In genomic region chr7:145884716-145885514, GRCh38 we compare ENCODE assay signal across 18 cellular contexts.
DNase-seq lines count a peak whose midpoint lies in the region; ATAC-seq, FAIRE-seq and TF ChIP-seq lines count a peak whose summit lies in the region.
"Had no signal": no experiment of that assay in that cellular context is flagged by ENCODE, and none has a peak within 500 bp of the region (broad histone marks: within the 10 kb centered on the region; RNA-seq: fewer than 3 reads in every experiment).

No MANE protein-coding gene starts in this region.

- in situ Hi-C loops in K562 (cut with MboI) = no loop called here

- H3K4me2 ChIP-seq in K562 (ENCODE audit: insufficient read depth, low read length) = no peak overlapping the region

- ATAC-seq in K562 = peak; percentile 62
- ATAC-seq: gastroesophageal sphincter; left lung; right cardiac atrium; stimulated activated naive CD8-positive, alpha-beta T cell treated with anti-CD3 and anti-CD28 coated beads, Interleukin-15, amount 100 ng/mL, for 72 hours had no signal

- intact Hi-C loops in K562 (cut with micrococcal nuclease) = loop anchor here (10.0 kb wide), 1 partner anchor 210 kb away; no protein-coding TSS in a partner anchor

- no peak for TF ChIP-seq RAD21 in K562 (CRISPR knock-in tag; conservative IDR thresholded peaks at IDR 0.05 in 1 of 2, IDR thresholded peaks at IDR 0.05 in 1 of 2)

- TF ChIP-seq EP300 in K562 (IDR thresholded peaks at IDR 0.05; ENCODE audit: low read length) = no peak

- POLR2A ChIA-PET in K562 (lab: Yijun Ruan, JAX) = interaction anchor here (0.9 kb wide), 1 partner anchor 42 kb away, joined by 3 read pairs; no protein-coding TSS in a partner anchor

- no peak overlapping the region for H3K27ac ChIP-seq in K562 (ENCODE audit: extremely low read depth, low read depth, low read length)
- no peak overlapping the region for H3K27ac ChIP-seq in caudate nucleus (ENCODE audit: low read depth, low read length)
- H3K27ac ChIP-seq in small intestine (ENCODE audit: low read depth in 1 of 2, low read length in 1 of 2) = no peak overlapping the region
- H3K27ac ChIP-seq: gastroesophageal sphincter, left lung had no signal

- no peaks in the 10 kb centered on the region for H3K4me1 ChIP-seq in K562 (replicated peaks in 1 of 2; ENCODE audit: control insufficient read depth in 2 of 2, insufficient read depth in 2 of 2, low read length in 2 of 2)
- no peaks in the 10 kb centered on the region for H3K4me1 ChIP-seq in small intestine (ENCODE audit: control insufficient read depth in 2 of 2, insufficient read depth in 1 of 2, low read depth in 1 of 2, low read length in 1 of 2)
- H3K4me1 ChIP-seq: gastroesophageal sphincter, left lung had no signal

- BruUV-seq in K562 (replicated peaks; lab: Mats Ljungman, UMichigan) = no TSS peak

- FAIRE-seq in K562 (lab: Jason Lieb, UNC) (no peak), small intestine (lab: Jason Lieb, UNC) (no peak)
- FAIRE-seq: GM12891, RCC 7860, TTC549 had no signal

- 39% methylated on average over 5 of the region's 5 CpGs for WGBS in K562 (ENCODE audit: insufficient coverage, low coverage, missing lambda C conversion rate)
- WGBS in small intestine, 3 donors = 70 to 83% (median 81%) methylated on average over 5 of the region's 5 CpGs

- H3K9ac ChIP-seq in K562 (ENCODE audit: insufficient read depth in 1 of 2, low read depth in 2 of 2, low read length in 2 of 2) = no peak overlapping the region

- CTCF ChIA-PET in K562 (lab: Yijun Ruan, JAX; ENCODE audit: low intra/inter-chr PET ratio) = no interaction called here

- H4K20me1 ChIP-seq in K562 (replicated peaks; ENCODE audit: control insufficient read depth, insufficient read depth, low read length) = no peaks in the 10 kb centered on the region

- TF ChIP-seq POLR2A in K562 (conservative IDR thresholded peaks at IDR 0.05) = no peak

- H3K27me3 ChIP-seq in K562 (ENCODE audit: control insufficient read depth in 2 of 2, insufficient read depth in 2 of 2, low read length in 2 of 2) (no peaks in the 10 kb centered on the region), small intestine (ENCODE audit: control insufficient read depth in 2 of 2, insufficient read depth in 2 of 2, low read length in 2 of 2) (no peaks in the 10 kb centered on the region)
- H3K27me3 ChIP-seq: gastroesophageal sphincter, left lung had no signal

- peak; percentile 41 to 46 for DNase-seq in SHP77 (lab: John Stamatoyannopoulos, UW)
- no peak for DNase-seq in SHP77 treated with DMSO at 0.1 percent for 48 hours (lab: John Stamatoyannopoulos, UW)
- DNase-seq in NCI-H2171 (lab: John Stamatoyannopoulos, UW) = peak; percentile 33
- DNase-seq in K562 (ENCODE audit: extremely low read depth in 1 of 4, low spot score in 3 of 4) = peak in 1 of 4 experiments; percentile 37
- no peak for DNase-seq in NCI-H1930 (lab: John Stamatoyannopoulos, UW)
- DNase-seq in caudate nucleus (lab: John Stamatoyannopoulos, UW) = no peak
- no peak for DNase-seq in cerebellum (ENCODE audit: low spot score)
- DNase-seq in small intestine = no peak
- DNase-seq: activated T-cell treated with anti-CD3 and anti-CD28 coated beads for 4 hours; dermis blood vessel endothelial cell; GF-D8; left lung; right cardiac atrium; stimulated activated naive CD8-positive, alpha-beta T cell treated with anti-CD3 and anti-CD28 coated beads, Interleukin-15, amount 100 ng/mL, for 72 hours had no signal

- H3K36me3 ChIP-seq in K562 (ENCODE audit: control insufficient read depth, insufficient read depth, low read length) (peaks cover 11% of the 10 kb centered on the region; the same call in 2 of the 3 replicates), small intestine (ENCODE audit: control insufficient read depth in 2 of 2, insufficient read depth in 2 of 2, low read length in 2 of 2) (no peaks in the 10 kb centered on the region)
- H3K36me3 ChIP-seq: gastroesophageal sphincter, left lung had no signal

- no peaks in the 10 kb centered on the region for H3K9me1 ChIP-seq in K562 (ENCODE audit: control insufficient read depth, insufficient read depth, low read length)

- TF ChIP-seq CTCF in K562 (IDR thresholded peaks at IDR 0.05 in 2 of 3, conservative IDR thresholded peaks at IDR 0.05 in 1 of 3; ENCODE audit: insufficient read depth in 2 of 3, low read depth in 1 of 3, low read length in 3 of 3) = peak in 1 of 3 experiments; percentile 14; a peak in 1 of 6 replicates

- no peak overlapping the region for H2AFZ ChIP-seq in K562 (ENCODE audit: low read depth, low read length)

- H3K9me3 ChIP-seq in K562 (replicated peaks; ENCODE audit: control insufficient read depth, insufficient read depth, low read depth, low read length) (no peaks in the 10 kb centered on the region; the same call in 1 of the 2 replicates), small intestine (ENCODE audit: control insufficient read depth, low read depth) (no peaks in the 10 kb centered on the region)
- H3K9me3 ChIP-seq: gastroesophageal sphincter, left lung had no signal

- H3K4me3 ChIP-seq in K562 (no peak overlapping the region), small intestine (ENCODE audit: low read depth in 1 of 2, low read length in 2 of 2) (no peak overlapping the region)
- H3K4me3 ChIP-seq: gastroesophageal sphincter, left lung had no signal

- peaks cover 43% of the 10 kb centered on the region; the same call in 2 of the 3 replicates for H3K79me2 ChIP-seq in K562 (ENCODE audit: control insufficient read depth, insufficient read depth, low read length)

TF ChIP-seq in K562, 482 proteins besides CTCF, POLR2A, EP300 and RAD21 (continues in another document):
- TF ChIP-seq XRCC4 (IDR thresholded peaks at IDR 0.05; ENCODE audit: extremely low read depth, insufficient read depth, insufficient read length) (no peak), ATF3 (IDR thresholded peaks at IDR 0.05) (no peak), ATF3 (CRISPR knock-in tag; conservative IDR thresholded peaks at IDR 0.05) (no peak), CEBPZ (IDR thresholded peaks at IDR 0.05; ENCODE audit: borderline replicate concordance, low read depth, low read length) (no peak), MTF1 (CRISPR knock-in tag; IDR thresholded peaks at IDR 0.05; ENCODE audit: borderline replicate concordance) (no peak)

Comparison
In these comparisons a context has a peak if more than half of its experiments do, and no peak if none do; other contexts are left out.
1. DNase-seq: peak in SHP77 (2 of 2) and NCI-H2171 (single experiment); none in SHP77 treated with DMSO at 0.1 percent for 48 hours (single experiment), NCI-H1930 (0 of 2), caudate nucleus (0 of 61), cerebellum (single experiment) and small intestine (single experiment).